In the genomic region with DNA sequence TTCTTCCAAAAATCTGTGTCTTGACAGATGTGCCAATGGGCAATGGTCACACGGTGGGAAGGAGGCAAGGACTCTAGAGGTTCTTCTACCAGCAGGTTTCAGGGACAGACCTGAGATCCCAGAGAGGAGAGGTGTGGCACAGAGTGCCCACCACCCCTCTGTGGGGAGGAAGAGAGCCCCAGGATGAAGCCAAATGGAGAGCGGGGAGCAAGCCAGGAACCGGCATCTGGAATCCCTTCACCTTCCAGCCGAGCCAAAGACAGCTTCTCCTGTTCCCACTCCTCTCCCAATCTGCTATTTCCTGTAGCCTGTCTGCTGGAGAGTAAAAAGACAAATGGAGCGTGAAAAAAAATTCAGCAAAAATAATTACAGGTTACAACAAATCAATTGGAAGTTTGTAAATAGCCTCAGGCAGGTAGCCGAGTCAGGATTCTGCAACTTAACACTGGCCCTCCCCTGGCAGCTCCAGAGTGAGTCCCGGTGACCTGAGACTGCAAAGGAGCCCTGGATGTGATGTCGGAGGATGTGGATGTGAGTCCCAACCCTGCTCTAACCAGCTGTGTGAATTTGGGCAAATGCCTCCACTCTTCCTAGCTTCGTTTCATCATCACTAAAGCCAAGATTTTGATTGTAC, we compare ENCODE assay signal across 20 cellular contexts. TPM values are rescaled to one million over a fixed set of nuclear protein-coding genes. Genes with fewer than 3 reads are reported as not detected.
DNase-seq lines count a peak whose midpoint lies in the region; TF ChIP-seq lines count a peak whose summit lies in the region.
"Had no signal": no experiment of that assay in that cellular context is flagged by ENCODE, and none has a peak within 500 bp of the region (broad histone marks: within the 10 kb centered on the region; RNA-seq: fewer than 3 reads in every experiment).

No MANE protein-coding gene starts in this region.

- no peak for TF ChIP-seq CTCF in epithelial cell of esophagus (IDR thresholded peaks at IDR 0.05; ENCODE audit: insufficient read depth, low read depth, low read length, missing control alignments)
- no peak for TF ChIP-seq CTCF in ascending aorta (IDR thresholded peaks at IDR 0.05)
- no peak for TF ChIP-seq CTCF in spleen (IDR thresholded peaks at IDR 0.05 in 8 of 11, conservative IDR thresholded peaks at IDR 0.05 in 3 of 11)

- H3K4me3 ChIP-seq in epithelial cell of esophagus (ENCODE audit: low read length) (no peak overlapping the region), ascending aorta (no peak overlapping the region), spleen (no peak overlapping the region)
- H3K4me3 ChIP-seq: hepatocyte, lower lobe of right lung, prostate gland had no signal

- H3K27me3 ChIP-seq in ascending aorta (no peaks in the 10 kb centered on the region), spleen (replicated peaks in 1 of 7) (peaks cover 0 to 32% (median 0%) of the 10 kb centered on the region in 7 donors)

- DNase-seq in DMS79 (lab: John Stamatoyannopoulos, UW) (peak; percentile 75), NCI-H1105 treated with DMSO at 0.1 percent for 48 hours (lab: John Stamatoyannopoulos, UW) (peak; percentile 92), NCI-H345 treated with DMSO at 0.1 percent for 48 hours (lab: John Stamatoyannopoulos, UW; ENCODE audit: unreplicated experiment) (peak; percentile 72), epithelial cell of esophagus (ENCODE audit: low read depth) (peak; percentile 80), GM19240 (ENCODE audit: insufficient read length, low spot score) (no peak), ascending aorta (ENCODE audit: low spot score in 2 of 2) (no peak), spleen (no peak)
- DNase-seq: activated CD4-positive, alpha-beta T cell treated with anti-CD3 and anti-CD28 coated beads, Interleukin-2, amount 10 ng/mL, durations not matched to agents 24 days and 14 days; activated CD8-positive, alpha-beta memory T cell treated with anti-CD3 and anti-CD28 coated beads, Interleukin-2, amount 50 U/mL, for 48 hours; activated effector memory CD4-positive, alpha-beta T cell treated with Interleukin-2 at 50 U/mL for 16 hours; activated naive CD8-positive, alpha-beta T cell treated with anti-CD3 and anti-CD28 coated beads, Interleukin-2, amount 50 U/mL, for 24 hours; brain microvascular endothelial cell; foreskin fibroblast; HFFc6; lower lobe of right lung; stimulated activated CD4-positive, alpha-beta T cell treated with anti-CD3 and anti-CD28 coated beads, Interleukin-2, amount 100 ng/mL, for 24 hours; stimulated activated naive B cell treated with anti-CD40 and anti-IgM and Interleukin-4, amounts not matched to agents 10 μg/mL and 1 μg/mL and 100 μg/mL, for 72 hours had no signal

- H3K4me1 ChIP-seq in ascending aorta (no peaks in the 10 kb centered on the region), spleen (no peaks in the 10 kb centered on the region)
- H3K4me1 ChIP-seq: lower lobe of right lung, prostate gland had no signal

- no peak overlapping the region for H3K27ac ChIP-seq in ascending aorta
- no peak overlapping the region for H3K27ac ChIP-seq in spleen
- H3K27ac ChIP-seq: brain microvascular endothelial cell, epithelial cell of prostate, hepatocyte, lower lobe of right lung, prostate gland had no signal

- TF ChIP-seq POLR2A in spleen (IDR thresholded peaks at IDR 0.05): no peak

- WGBS in spleen, 5 donors: 58 to 79% (median 66%) methylated on average over 9 of the region's 9 CpGs

- H3K36me3 ChIP-seq in ascending aorta: no peaks in the 10 kb centered on the region
- H3K36me3 ChIP-seq in spleen: no peaks in the 10 kb centered on the region
- H3K36me3 ChIP-seq: brain microvascular endothelial cell, lower lobe of right lung, prostate gland had no signal

- H3K9me3 ChIP-seq in ascending aorta: no peaks in the 10 kb centered on the region
- H3K9me3 ChIP-seq in spleen: no peaks in the 10 kb centered on the region
- H3K9me3 ChIP-seq: lower lobe of right lung, prostate gland had no signal

- intact Hi-C loops in ascending aorta (cut with DNase I) (no loop called here), spleen (cut with DNase I; ENCODE audit: low total_unique reads) (no loop called here)

RNA-seq across cellular contexts. Expression of gene LRRN2, which starts 45.4 kb away (rescaled TPM):
- total RNA-seq in ascending aorta (6.5 TPM), spleen (10 to 100 TPM in 2 of 7 donors, 1 to 10 TPM in 5; 2.6 to 11.9 (median 8.5) TPM)
- 1 to 10 TPM; 1.6 to 3.5 (median 3.0) TPM for polyA plus RNA-seq in spleen
- total RNA-seq: HFFc6 had no signal

Comparison
In these comparisons a context has a peak if more than half of its experiments do, and no peak if none do; other contexts are left out.
1. DNase-seq: peak in DMS79 (single experiment), NCI-H1105 treated with DMSO at 0.1 percent for 48 hours (single experiment), NCI-H345 treated with DMSO at 0.1 percent for 48 hours (single experiment) and epithelial cell of esophagus (single experiment); none in GM19240 (single experiment), ascending aorta (0 of 2) and spleen (single experiment).